ENCODE assay signal across 2 cellular contexts in the genomic region with DNA sequence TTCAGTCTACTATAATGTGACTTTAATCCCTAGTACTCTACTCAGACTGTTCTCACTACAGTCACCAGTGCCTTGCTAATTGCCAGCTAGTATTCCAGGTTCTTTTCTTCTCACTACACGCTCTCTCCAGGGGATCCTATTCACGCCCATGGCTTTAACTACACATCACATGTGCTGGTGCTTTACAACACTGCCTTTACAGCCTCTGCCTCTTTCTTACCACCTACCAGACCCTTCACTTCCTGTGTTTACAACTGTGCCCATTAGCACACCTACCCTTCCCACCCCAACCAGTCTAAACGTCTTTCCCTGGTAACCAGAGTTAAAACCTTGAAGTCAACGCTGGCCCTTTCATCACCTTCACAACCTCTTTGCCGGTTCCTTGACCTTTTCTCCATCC.
TF ChIP-seq lines count a peak whose summit lies in the region.

No MANE protein-coding gene starts in this region.

TF ChIP-seq in SK-N-SH, 30 proteins besides CTCF, POLR2A, EP300 and RAD21 (continued from another document):
- TF ChIP-seq, protein P1, sequence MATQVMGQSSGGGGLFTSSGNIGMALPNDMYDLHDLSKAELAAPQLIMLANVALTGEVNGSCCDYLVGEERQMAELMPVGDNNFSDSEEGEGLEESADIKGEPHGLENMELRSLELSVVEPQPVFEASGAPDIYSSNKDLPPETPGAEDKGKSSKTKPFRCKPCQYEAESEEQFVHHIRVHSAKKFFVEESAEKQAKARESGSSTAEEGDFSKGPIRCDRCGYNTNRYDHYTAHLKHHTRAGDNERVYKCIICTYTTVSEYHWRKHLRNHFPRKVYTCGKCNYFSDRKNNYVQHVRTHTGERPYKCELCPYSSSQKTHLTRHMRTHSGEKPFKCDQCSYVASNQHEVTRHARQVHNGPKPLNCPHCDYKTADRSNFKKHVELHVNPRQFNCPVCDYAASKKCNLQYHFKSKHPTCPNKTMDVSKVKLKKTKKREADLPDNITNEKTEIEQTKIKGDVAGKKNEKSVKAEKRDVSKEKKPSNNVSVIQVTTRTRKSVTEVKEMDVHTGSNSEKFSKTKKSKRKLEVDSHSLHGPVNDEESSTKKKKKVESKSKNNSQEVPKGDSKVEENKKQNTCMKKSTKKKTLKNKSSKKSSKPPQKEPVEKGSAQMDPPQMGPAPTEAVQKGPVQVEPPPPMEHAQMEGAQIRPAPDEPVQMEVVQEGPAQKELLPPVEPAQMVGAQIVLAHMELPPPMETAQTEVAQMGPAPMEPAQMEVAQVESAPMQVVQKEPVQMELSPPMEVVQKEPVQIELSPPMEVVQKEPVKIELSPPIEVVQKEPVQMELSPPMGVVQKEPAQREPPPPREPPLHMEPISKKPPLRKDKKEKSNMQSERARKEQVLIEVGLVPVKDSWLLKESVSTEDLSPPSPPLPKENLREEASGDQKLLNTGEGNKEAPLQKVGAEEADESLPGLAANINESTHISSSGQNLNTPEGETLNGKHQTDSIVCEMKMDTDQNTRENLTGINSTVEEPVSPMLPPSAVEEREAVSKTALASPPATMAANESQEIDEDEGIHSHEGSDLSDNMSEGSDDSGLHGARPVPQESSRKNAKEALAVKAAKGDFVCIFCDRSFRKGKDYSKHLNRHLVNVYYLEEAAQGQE (IDR thresholded peaks at IDR 0.05; ENCODE audit: low read depth, low read length) = no peak
- TF ChIP-seq PBX3 (IDR thresholded peaks at IDR 0.05) = no peak

TF ChIP-seq in SK-N-SH treated with all-trans-retinoic acid at 6 μM for 48 hours, 23 proteins besides CTCF, POLR2A, EP300 and RAD21 (continued from another document):
- TF ChIP-seq ARNTL (CRISPR knock-in tag; IDR thresholded peaks at IDR 0.05; ENCODE audit: borderline replicate concordance, low read depth) (no peak), PPARA (CRISPR knock-in tag; IDR thresholded peaks at IDR 0.05; ENCODE audit: borderline replicate concordance) (no peak), PATZ1 (CRISPR knock-in tag; IDR thresholded peaks at IDR 0.05; ENCODE audit: borderline replicate concordance) (no peak), ZC3H10 (CRISPR knock-in tag; IDR thresholded peaks at IDR 0.05) (no peak), ESRRG (CRISPR knock-in tag; IDR thresholded peaks at IDR 0.05) (no peak), ISL1 (CRISPR knock-in tag; IDR thresholded peaks at IDR 0.05) (no peak), RARB (CRISPR knock-in tag; IDR thresholded peaks at IDR 0.05) (no peak)
- TF ChIP-seq, protein P2, sequence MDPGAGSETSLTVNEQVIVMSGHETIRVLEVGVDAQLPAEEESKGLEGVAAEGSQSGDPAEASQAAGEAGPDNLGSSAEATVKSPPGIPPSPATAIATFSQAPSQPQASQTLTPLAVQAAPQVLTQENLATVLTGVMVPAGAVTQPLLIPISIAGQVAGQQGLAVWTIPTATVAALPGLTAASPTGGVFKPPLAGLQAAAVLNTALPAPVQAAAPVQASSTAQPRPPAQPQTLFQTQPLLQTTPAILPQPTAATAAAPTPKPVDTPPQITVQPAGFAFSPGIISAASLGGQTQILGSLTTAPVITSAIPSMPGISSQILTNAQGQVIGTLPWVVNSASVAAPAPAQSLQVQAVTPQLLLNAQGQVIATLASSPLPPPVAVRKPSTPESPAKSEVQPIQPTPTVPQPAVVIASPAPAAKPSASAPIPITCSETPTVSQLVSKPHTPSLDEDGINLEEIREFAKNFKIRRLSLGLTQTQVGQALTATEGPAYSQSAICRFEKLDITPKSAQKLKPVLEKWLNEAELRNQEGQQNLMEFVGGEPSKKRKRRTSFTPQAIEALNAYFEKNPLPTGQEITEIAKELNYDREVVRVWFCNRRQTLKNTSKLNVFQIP (CRISPR knock-in tag; IDR thresholded peaks at IDR 0.05; ENCODE audit: borderline replicate concordance, low read depth) = no peak
